ENCODE assay signal across 1 cellular context in the genomic region with DNA sequence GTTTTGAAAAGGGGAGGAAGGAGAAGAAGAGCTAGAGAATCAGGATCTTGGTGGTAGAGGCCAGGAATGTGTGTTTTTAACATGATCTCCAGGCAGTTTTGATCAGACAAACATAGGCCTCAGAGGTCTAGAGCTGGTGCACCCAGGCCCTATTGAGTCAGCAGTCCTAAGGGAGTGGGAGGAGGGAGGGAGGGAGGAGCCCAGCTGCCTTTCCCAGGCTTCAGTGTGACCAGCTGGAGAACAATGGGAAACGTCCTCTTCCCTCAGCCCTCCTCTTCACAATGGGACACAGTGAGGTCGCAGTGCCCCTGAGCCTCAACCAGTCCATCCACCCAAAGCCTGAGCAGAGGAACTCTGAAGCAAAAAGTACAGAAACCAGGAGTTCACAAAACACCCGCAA.
TF ChIP-seq lines count a peak whose summit lies in the region.

No MANE protein-coding gene starts in this region.

TF ChIP-seq in GM23338, 12 proteins besides CTCF, POLR2A, EP300 and RAD21 (continued from another document):
- TF ChIP-seq, protein P1, sequence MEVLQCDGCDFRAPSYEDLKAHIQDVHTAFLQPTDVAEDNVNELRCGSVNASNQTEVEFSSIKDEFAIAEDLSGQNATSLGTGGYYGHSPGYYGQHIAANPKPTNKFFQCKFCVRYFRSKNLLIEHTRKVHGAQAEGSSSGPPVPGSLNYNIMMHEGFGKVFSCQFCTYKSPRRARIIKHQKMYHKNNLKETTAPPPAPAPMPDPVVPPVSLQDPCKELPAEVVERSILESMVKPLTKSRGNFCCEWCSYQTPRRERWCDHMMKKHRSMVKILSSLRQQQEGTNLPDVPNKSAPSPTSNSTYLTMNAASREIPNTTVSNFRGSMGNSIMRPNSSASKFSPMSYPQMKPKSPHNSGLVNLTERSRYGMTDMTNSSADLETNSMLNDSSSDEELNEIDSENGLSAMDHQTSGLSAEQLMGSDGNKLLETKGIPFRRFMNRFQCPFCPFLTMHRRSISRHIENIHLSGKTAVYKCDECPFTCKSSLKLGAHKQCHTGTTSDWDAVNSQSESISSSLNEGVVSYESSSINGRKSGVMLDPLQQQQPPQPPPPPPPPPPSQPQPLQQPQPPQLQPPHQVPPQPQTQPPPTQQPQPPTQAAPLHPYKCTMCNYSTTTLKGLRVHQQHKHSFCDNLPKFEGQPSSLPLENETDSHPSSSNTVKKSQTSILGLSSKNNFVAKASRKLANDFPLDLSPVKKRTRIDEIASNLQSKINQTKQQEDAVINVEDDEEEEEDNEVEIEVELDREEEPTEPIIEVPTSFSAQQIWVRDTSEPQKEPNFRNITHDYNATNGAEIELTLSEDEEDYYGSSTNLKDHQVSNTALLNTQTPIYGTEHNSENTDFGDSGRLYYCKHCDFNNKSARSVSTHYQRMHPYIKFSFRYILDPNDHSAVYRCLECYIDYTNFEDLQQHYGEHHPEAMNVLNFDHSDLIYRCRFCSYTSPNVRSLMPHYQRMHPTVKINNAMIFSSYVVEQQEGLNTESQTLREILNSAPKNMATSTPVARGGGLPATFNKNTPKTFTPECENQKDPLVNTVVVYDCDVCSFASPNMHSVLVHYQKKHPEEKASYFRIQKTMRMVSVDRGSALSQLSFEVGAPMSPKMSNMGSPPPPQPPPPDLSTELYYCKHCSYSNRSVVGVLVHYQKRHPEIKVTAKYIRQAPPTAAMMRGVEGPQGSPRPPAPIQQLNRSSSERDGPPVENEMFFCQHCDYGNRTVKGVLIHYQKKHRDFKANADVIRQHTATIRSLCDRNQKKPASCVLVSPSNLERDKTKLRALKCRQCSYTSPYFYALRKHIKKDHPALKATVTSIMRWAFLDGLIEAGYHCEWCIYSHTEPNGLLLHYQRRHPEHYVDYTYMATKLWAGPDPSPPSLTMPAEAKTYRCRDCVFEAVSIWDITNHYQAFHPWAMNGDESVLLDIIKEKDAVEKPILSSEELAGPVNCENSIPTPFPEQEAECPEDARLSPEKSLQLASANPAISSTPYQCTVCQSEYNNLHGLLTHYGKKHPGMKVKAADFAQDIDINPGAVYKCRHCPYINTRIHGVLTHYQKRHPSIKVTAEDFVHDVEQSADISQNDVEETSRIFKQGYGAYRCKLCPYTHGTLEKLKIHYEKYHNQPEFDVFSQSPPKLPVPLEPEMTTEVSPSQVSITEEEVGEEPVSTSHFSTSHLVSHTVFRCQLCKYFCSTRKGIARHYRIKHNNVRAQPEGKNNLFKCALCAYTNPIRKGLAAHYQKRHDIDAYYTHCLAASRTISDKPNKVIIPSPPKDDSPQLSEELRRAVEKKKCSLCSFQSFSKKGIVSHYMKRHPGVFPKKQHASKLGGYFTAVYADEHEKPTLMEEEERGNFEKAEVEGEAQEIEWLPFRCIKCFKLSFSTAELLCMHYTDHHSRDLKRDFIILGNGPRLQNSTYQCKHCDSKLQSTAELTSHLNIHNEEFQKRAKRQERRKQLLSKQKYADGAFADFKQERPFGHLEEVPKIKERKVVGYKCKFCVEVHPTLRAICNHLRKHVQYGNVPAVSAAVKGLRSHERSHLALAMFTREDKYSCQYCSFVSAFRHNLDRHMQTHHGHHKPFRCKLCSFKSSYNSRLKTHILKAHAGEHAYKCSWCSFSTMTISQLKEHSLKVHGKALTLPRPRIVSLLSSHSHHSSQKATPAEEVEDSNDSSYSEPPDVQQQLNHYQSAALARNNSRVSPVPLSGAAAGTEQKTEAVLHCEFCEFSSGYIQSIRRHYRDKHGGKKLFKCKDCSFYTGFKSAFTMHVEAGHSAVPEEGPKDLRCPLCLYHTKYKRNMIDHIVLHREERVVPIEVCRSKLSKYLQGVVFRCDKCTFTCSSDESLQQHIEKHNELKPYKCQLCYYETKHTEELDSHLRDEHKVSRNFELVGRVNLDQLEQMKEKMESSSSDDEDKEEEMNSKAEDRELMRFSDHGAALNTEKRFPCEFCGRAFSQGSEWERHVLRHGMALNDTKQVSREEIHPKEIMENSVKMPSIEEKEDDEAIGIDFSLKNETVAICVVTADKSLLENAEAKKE (CRISPR knock-in tag; IDR thresholded peaks at IDR 0.05) = no peak
- TF ChIP-seq, protein P2, sequence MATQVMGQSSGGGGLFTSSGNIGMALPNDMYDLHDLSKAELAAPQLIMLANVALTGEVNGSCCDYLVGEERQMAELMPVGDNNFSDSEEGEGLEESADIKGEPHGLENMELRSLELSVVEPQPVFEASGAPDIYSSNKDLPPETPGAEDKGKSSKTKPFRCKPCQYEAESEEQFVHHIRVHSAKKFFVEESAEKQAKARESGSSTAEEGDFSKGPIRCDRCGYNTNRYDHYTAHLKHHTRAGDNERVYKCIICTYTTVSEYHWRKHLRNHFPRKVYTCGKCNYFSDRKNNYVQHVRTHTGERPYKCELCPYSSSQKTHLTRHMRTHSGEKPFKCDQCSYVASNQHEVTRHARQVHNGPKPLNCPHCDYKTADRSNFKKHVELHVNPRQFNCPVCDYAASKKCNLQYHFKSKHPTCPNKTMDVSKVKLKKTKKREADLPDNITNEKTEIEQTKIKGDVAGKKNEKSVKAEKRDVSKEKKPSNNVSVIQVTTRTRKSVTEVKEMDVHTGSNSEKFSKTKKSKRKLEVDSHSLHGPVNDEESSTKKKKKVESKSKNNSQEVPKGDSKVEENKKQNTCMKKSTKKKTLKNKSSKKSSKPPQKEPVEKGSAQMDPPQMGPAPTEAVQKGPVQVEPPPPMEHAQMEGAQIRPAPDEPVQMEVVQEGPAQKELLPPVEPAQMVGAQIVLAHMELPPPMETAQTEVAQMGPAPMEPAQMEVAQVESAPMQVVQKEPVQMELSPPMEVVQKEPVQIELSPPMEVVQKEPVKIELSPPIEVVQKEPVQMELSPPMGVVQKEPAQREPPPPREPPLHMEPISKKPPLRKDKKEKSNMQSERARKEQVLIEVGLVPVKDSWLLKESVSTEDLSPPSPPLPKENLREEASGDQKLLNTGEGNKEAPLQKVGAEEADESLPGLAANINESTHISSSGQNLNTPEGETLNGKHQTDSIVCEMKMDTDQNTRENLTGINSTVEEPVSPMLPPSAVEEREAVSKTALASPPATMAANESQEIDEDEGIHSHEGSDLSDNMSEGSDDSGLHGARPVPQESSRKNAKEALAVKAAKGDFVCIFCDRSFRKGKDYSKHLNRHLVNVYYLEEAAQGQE (IDR thresholded peaks at IDR 0.05; ENCODE audit: unreplicated experiment) = no peak
- TF ChIP-seq EZH2phosphoT487 (IDR thresholded peaks at IDR 0.05; ENCODE audit: unreplicated experiment) = no peak
